ENCODE assay signal across 25 cellular contexts in genomic region chr1:11952455-11953109, GRCh38. TPM values are rescaled to one million over a fixed set of nuclear protein-coding genes. Genes with fewer than 3 reads are reported as not detected.
A peak's percentile ranks its signal among the peaks of the same experiment; 100 is the strongest.
DNase-seq lines count a peak whose midpoint lies in the region; ATAC-seq and TF ChIP-seq lines count a peak whose summit lies in the region.
"Had no signal": no experiment of that assay in that cellular context is flagged by ENCODE, and none has a peak within 500 bp of the region (broad histone marks: within the 10 kb centered on the region; RNA-seq: fewer than 3 reads in every experiment).

No MANE protein-coding gene starts in this region.

- CTCF ChIA-PET in CD8-positive, alpha-beta memory T cell (lab: Charles Lee): no interaction called here
- CTCF ChIA-PET in WTC11 (lab: Charles Lee): interaction anchor here (1.7 kb wide), 1 partner anchor 14 kb away, joined by 5 read pairs; no protein-coding TSS in a partner anchor
- CTCF ChIA-PET in activated CD8-positive, alpha-beta memory T cell treated with anti-CD3 and anti-CD28 coated beads, Interleukin-2, amount 10 ng/mL, durations not matched to agents 7 days and 5 days (lab: Charles Lee): no interaction called here

- H3K27me3 Mint-ChIP-seq in CD8-positive, alpha-beta memory T cell: peaks cover 0 to 4% of the 10 kb centered on the region in 2 donors
- H3K27me3 Mint-ChIP-seq in WTC11 (ENCODE audit: low read depth): no peaks in the 10 kb centered on the region
- no peaks in the 10 kb centered on the region for H3K27me3 Mint-ChIP-seq in activated CD8-positive, alpha-beta memory T cell treated with anti-CD3 and anti-CD28 coated beads, Interleukin-2, amount 10 ng/mL, durations not matched to agents 7 days and 5 days
- H3K27me3 Mint-ChIP-seq: activated CD8-positive, alpha-beta T cell treated with anti-CD3 and anti-CD28 coated beads for 36 hours; activated naive CD8-positive, alpha-beta T cell treated with anti-CD3 and anti-CD28 coated beads, Interleukin-2, amount 10 ng/mL, durations not matched to agents 7 days and 5 days had no signal

- POLR2A ChIA-PET in CD8-positive, alpha-beta memory T cell (lab: Charles Lee): no interaction called here
- POLR2A ChIA-PET in WTC11 (lab: Charles Lee): no interaction called here

- TF ChIP-seq POLR2A in tibial nerve (IDR thresholded peaks at IDR 0.05): no peak

- no peaks in the 10 kb centered on the region for H3K36me3 Mint-ChIP-seq in CD8-positive, alpha-beta memory T cell
- peaks cover 42% of the 10 kb centered on the region for H3K36me3 Mint-ChIP-seq in WTC11
- H3K36me3 Mint-ChIP-seq in activated CD8-positive, alpha-beta memory T cell treated with anti-CD3 and anti-CD28 coated beads, Interleukin-2, amount 10 ng/mL, durations not matched to agents 7 days and 5 days: peaks cover 13% of the 10 kb centered on the region

- H3K36me3 ChIP-seq in CD8-positive, alpha-beta memory T cell (ENCODE audit: insufficient read depth, low read length): no peaks in the 10 kb centered on the region
- peaks cover 0 to 97% (median 0%) of the 10 kb centered on the region in 3 donors for H3K36me3 ChIP-seq in tibial nerve
- H3K36me3 ChIP-seq: breast epithelium had no signal

- no peak overlapping the region for H3K4me3 ChIP-seq in CD8-positive, alpha-beta memory T cell (ENCODE audit: low read length)
- H3K4me3 ChIP-seq in tibial nerve: no peak overlapping the region
- H3K4me3 ChIP-seq: breast epithelium, esophagus muscularis mucosa, heart right ventricle, vagina had no signal

- no peaks in the 10 kb centered on the region for H3K27me3 ChIP-seq in CD8-positive, alpha-beta memory T cell (ENCODE audit: insufficient read depth, low read length, poor library complexity, severe bottlenecking)
- no peaks in the 10 kb centered on the region for H3K27me3 ChIP-seq in tibial nerve
- H3K27me3 ChIP-seq: breast epithelium, esophagus muscularis mucosa, heart right ventricle, vagina had no signal

- TF ChIP-seq EP300 in tibial nerve (IDR thresholded peaks at IDR 0.05): no peak

- peak overlapping the region in 5 of 7 donors; percentile 23 to 70 (median 44) for H3K4me3 Mint-ChIP-seq in CD8-positive, alpha-beta memory T cell
- H3K4me3 Mint-ChIP-seq in WTC11: no peak overlapping the region
- no peak overlapping the region for H3K4me3 Mint-ChIP-seq in activated CD8-positive, alpha-beta memory T cell treated with anti-CD3 and anti-CD28 coated beads, Interleukin-2, amount 10 ng/mL, durations not matched to agents 7 days and 5 days
- H3K4me3 Mint-ChIP-seq: activated CD8-positive, alpha-beta T cell treated with anti-CD3 and anti-CD28 coated beads for 36 hours; activated naive CD8-positive, alpha-beta T cell treated with anti-CD3 and anti-CD28 coated beads, Interleukin-2, amount 10 ng/mL, durations not matched to agents 7 days and 5 days; activated T-cell treated with anti-CD3 and anti-CD28 coated beads, Interleukin-2, amount 50 U/mL, for 72 hours; H9 had no signal

- H3K4me1 Mint-ChIP-seq in CD8-positive, alpha-beta memory T cell: no peaks in the 10 kb centered on the region
- H3K4me1 Mint-ChIP-seq in WTC11: peaks cover 3% of the 10 kb centered on the region; the same call in 1 of the 2 replicates
- H3K4me1 Mint-ChIP-seq in activated CD8-positive, alpha-beta memory T cell treated with anti-CD3 and anti-CD28 coated beads, Interleukin-2, amount 10 ng/mL, durations not matched to agents 7 days and 5 days: peaks cover 4% of the 10 kb centered on the region

- no peak for TF ChIP-seq CTCF in WTC11 (IDR thresholded peaks at IDR 0.05)
- no peak for TF ChIP-seq CTCF in tibial nerve (IDR thresholded peaks at IDR 0.05)

- H3K9me3 Mint-ChIP-seq in CD8-positive, alpha-beta memory T cell: no peaks in the 10 kb centered on the region
- peaks cover 4% of the 10 kb centered on the region for H3K9me3 Mint-ChIP-seq in WTC11
- no peaks in the 10 kb centered on the region for H3K9me3 Mint-ChIP-seq in activated CD8-positive, alpha-beta memory T cell treated with anti-CD3 and anti-CD28 coated beads, Interleukin-2, amount 10 ng/mL, durations not matched to agents 7 days and 5 days (ENCODE audit: low read depth)
- H3K9me3 Mint-ChIP-seq: activated CD8-positive, alpha-beta T cell treated with anti-CD3 and anti-CD28 coated beads for 36 hours; activated T-cell treated with anti-CD3 and anti-CD28 coated beads, Interleukin-2, amount 50 U/mL, for 72 hours had no signal

- ATAC-seq in WTC11: no peak
- no peak for ATAC-seq in activated CD8-positive, alpha-beta memory T cell treated with anti-CD3 and anti-CD28 coated beads, Interleukin-2, amount 10 ng/mL, durations not matched to agents 7 days and 5 days
- ATAC-seq: activated CD8-positive, alpha-beta T cell treated with anti-CD3 and anti-CD28 coated beads for 36 hours had no signal

- peak overlapping the region in 4 of 8 donors; percentile 4 to 38 (median 34) for H3K27ac Mint-ChIP-seq in CD8-positive, alpha-beta memory T cell
- H3K27ac Mint-ChIP-seq in WTC11: no peak overlapping the region
- H3K27ac Mint-ChIP-seq in activated CD8-positive, alpha-beta memory T cell treated with anti-CD3 and anti-CD28 coated beads, Interleukin-2, amount 10 ng/mL, durations not matched to agents 7 days and 5 days: no peak overlapping the region
- H3K27ac Mint-ChIP-seq: activated CD8-positive, alpha-beta T cell treated with anti-CD3 and anti-CD28 coated beads for 36 hours; activated naive CD8-positive, alpha-beta T cell treated with anti-CD3 and anti-CD28 coated beads, Interleukin-2, amount 10 ng/mL, durations not matched to agents 7 days and 5 days; activated T-cell treated with anti-CD3 and anti-CD28 coated beads, Interleukin-2, amount 50 U/mL, for 72 hours; H9 had no signal

- H3K27ac ChIP-seq in CD8-positive, alpha-beta memory T cell (ENCODE audit: low read depth, low read length): no peak overlapping the region
- no peak overlapping the region for H3K27ac ChIP-seq in tibial nerve
- H3K27ac ChIP-seq: breast epithelium, esophagus muscularis mucosa, HL-60, vagina, WERI-Rb-1 had no signal

- no peaks in the 10 kb centered on the region for H3K9me3 ChIP-seq in CD8-positive, alpha-beta memory T cell (ENCODE audit: low read length)
- H3K9me3 ChIP-seq in tibial nerve: no peaks in the 10 kb centered on the region
- H3K9me3 ChIP-seq: breast epithelium, Caco-2, esophagus muscularis mucosa, heart right ventricle, vagina had no signal

- intact Hi-C loops in posterior cingulate gyrus (cut with DNase I): no loop called here

- WGBS in tibial nerve, 2 donors: 78 to 81% methylated on average over 11 of the region's 11 CpGs

- DNase-seq in CD8-positive, alpha-beta memory T cell: no peak
- no peak for DNase-seq in WTC11 (ENCODE audit: low spot score)
- DNase-seq in inferior parietal cortex (ENCODE audit: extremely low spot score): peak; percentile 41
- DNase-seq in posterior cingulate gyrus: peak in 6 of 10 donors; percentile 37 to 94 (median 48)
- no peak for DNase-seq in cortex of kidney (lab: John Stamatoyannopoulos, UW)
- DNase-seq in activated CD8-positive, alpha-beta memory T cell treated with anti-CD3 and anti-CD28 coated beads, Interleukin-2, amount 10 ng/mL, durations not matched to agents 7 days and 5 days: no peak
- DNase-seq in stimulated activated CD4-positive, alpha-beta T cell treated with anti-CD3 and anti-CD28 coated beads, Interleukin-12 subunit alpha, Interleukin-12 subunit beta, amount 100 ng/mL, for 4 hours: no peak
- no peak for DNase-seq in tibial nerve (ENCODE audit: low spot score in 2 of 2)
- DNase-seq: activated CD8-positive, alpha-beta T cell treated with anti-CD3 and anti-CD28 coated beads for 36 hours; activated naive CD8-positive, alpha-beta T cell treated with anti-CD3 and anti-CD28 coated beads, Interleukin-2, amount 10 ng/mL, durations not matched to agents 7 days and 5 days; activated T-cell treated with anti-CD3 and anti-CD28 coated beads, Interleukin-2, amount 50 U/mL, for 72 hours; AML-193; Caco-2; H9; heart right ventricle; islet precursor cell; mesendoderm; NCI-H1930; NCI-H510A; stimulated activated CD4-positive, alpha-beta T cell treated with anti-CD3 and anti-CD28 coated beads, Interleukin-4, amount 100 ng/mL, for 1 hour; WERI-Rb-1 had no signal

- no peaks in the 10 kb centered on the region for H3K4me1 ChIP-seq in CD8-positive, alpha-beta memory T cell (ENCODE audit: insufficient read depth, low read length)
- H3K4me1 ChIP-seq in tibial nerve: no peaks in the 10 kb centered on the region
- H3K4me1 ChIP-seq: breast epithelium, Caco-2, esophagus muscularis mucosa, vagina had no signal

TF ChIP-seq in WTC11, 78 proteins besides CTCF, POLR2A, EP300 and RAD21 (continues in another document):
- TF ChIP-seq MLX (CRISPR knock-in tag; IDR thresholded peaks at IDR 0.05) (no peak), IRF2 (CRISPR knock-in tag; IDR thresholded peaks at IDR 0.05; ENCODE audit: borderline replicate concordance, low read depth) (no peak)

RNA-seq across cellular contexts. Expression of gene PLOD1, which starts 18.1 kb away (rescaled TPM):
- 10 to 100 TPM; 25.8 to 31.0 TPM for total RNA-seq in CD8-positive, alpha-beta memory T cell
- polyA plus RNA-seq in CD8-positive, alpha-beta memory T cell: 9.4 TPM
- total RNA-seq in WTC11 (2021) (46.9 to 73.8 TPM (median 67.3 TPM) in 3 replicates), tibial nerve (10 to 100 TPM; 52.8 to 87.9 (median 64.0) TPM)
- 10 to 100 TPM; 17.6 to 20.8 TPM for total RNA-seq in activated CD8-positive, alpha-beta memory T cell treated with anti-CD3 and anti-CD28 coated beads, Interleukin-2, amount 10 ng/mL, durations not matched to agents 7 days and 5 days

RNA-seq across cellular contexts. Expression of gene KIAA2013, which starts 26.4 kb away (rescaled TPM):
- total RNA-seq in CD8-positive, alpha-beta memory T cell: 10 to 100 TPM; 31.3 to 33.9 TPM
- 63.2 TPM for polyA plus RNA-seq in CD8-positive, alpha-beta memory T cell
- 45.3 to 50.2 TPM (median 45.6 TPM) in 3 replicates for total RNA-seq in WTC11 (2021)
- total RNA-seq in activated CD8-positive, alpha-beta memory T cell treated with anti-CD3 and anti-CD28 coated beads, Interleukin-2, amount 10 ng/mL, durations not matched to agents 7 days and 5 days: 10 to 100 TPM; 44.2 to 44.6 TPM
- 10 to 100 TPM; 50.0 to 73.7 (median 55.6) TPM for total RNA-seq in tibial nerve

RNA-seq across cellular contexts. Expression of gene MFN2, which starts 27.7 kb away (rescaled TPM):
- 10 to 100 TPM; 97.1 to 97.2 TPM for total RNA-seq in CD8-positive, alpha-beta memory T cell
- 40.9 TPM for polyA plus RNA-seq in CD8-positive, alpha-beta memory T cell
- total RNA-seq in WTC11 (2021) (56.8 to 63.0 TPM (median 59.8 TPM) in 3 replicates), tibial nerve (10 to 100 TPM; 53.8 to 71.6 (median 58.7) TPM)
- total RNA-seq in activated CD8-positive, alpha-beta memory T cell treated with anti-CD3 and anti-CD28 coated beads, Interleukin-2, amount 10 ng/mL, durations not matched to agents 7 days and 5 days: 10 to 100 TPM; 57.7 to 67.5 TPM

Comparison
In these comparisons a context has a peak if more than half of its experiments do, and no peak if none do; other contexts are left out.
1. DNase-seq: peak in inferior parietal cortex (single experiment) and posterior cingulate gyrus (6 of 10); none in CD8-positive, alpha-beta memory T cell (0 of 5), WTC11 (single experiment), cortex of kidney (single experiment), activated CD8-positive, alpha-beta memory T cell treated with anti-CD3 and anti-CD28 coated beads, Interleukin-2, amount 10 ng/mL, durations not matched to agents 7 days and 5 days (single experiment), stimulated activated CD4-positive, alpha-beta T cell treated with anti-CD3 and anti-CD28 coated beads, Interleukin-12 subunit alpha, Interleukin-12 subunit beta, amount 100 ng/mL, for 4 hours (single experiment) and tibial nerve (0 of 2).
2. H3K4me3 Mint-ChIP-seq: peak in CD8-positive, alpha-beta memory T cell (5 of 7); none in WTC11 (single experiment) and activated CD8-positive, alpha-beta memory T cell treated with anti-CD3 and anti-CD28 coated beads, Interleukin-2, amount 10 ng/mL, durations not matched to agents 7 days and 5 days (single experiment).